In genomic region chr1:219798283-219799030, GRCh38 we compare ENCODE assay signal across 11 cellular contexts.
DNase-seq lines count a peak whose midpoint lies in the region; ATAC-seq and TF ChIP-seq lines count a peak whose summit lies in the region.
"Had no signal": no experiment of that assay in that cellular context is flagged by ENCODE, and none has a peak within 500 bp of the region (broad histone marks: within the 10 kb centered on the region; RNA-seq: fewer than 3 reads in every experiment).

No MANE protein-coding gene starts in this region.

- H3K27me3 ChIP-seq in RWPE2 (ENCODE audit: insufficient read depth, poor library complexity, severe bottlenecking) (no peaks in the 10 kb centered on the region), kidney epithelial cell (ENCODE audit: control insufficient read depth, insufficient read depth, low read length) (no peaks in the 10 kb centered on the region), sigmoid colon (no peaks in the 10 kb centered on the region)
- H3K27me3 ChIP-seq in CD8-positive, alpha-beta T cell (ENCODE audit: insufficient read depth, low read length), result no peaks in the 10 kb centered on the region

- H3K27ac Mint-ChIP-seq in CD8-positive, alpha-beta T cell, result no peak overlapping the region
- H3K27ac Mint-ChIP-seq: endodermal cell had no signal

- peaks cover 10% of the 10 kb centered on the region for H3K27me3 Mint-ChIP-seq in CD8-positive, alpha-beta T cell (ENCODE audit: low read depth)

- H3K9me3 ChIP-seq in RWPE2 (ENCODE audit: severe bottlenecking) (no peaks in the 10 kb centered on the region), sigmoid colon (no peaks in the 10 kb centered on the region)
- H3K9me3 ChIP-seq in CD8-positive, alpha-beta T cell (ENCODE audit: low read length), result no peaks in the 10 kb centered on the region
- H3K9me3 ChIP-seq: thoracic aorta had no signal

- intact Hi-C loops in CD8-positive, alpha-beta T cell (cut with DNase I, micrococcal nuclease), result no loop called here
- intact Hi-C loops in sigmoid colon (cut with DNase I), result no loop called here

- no peak for TF ChIP-seq POLR2A in sigmoid colon (IDR thresholded peaks at IDR 0.05)

- H3K36me3 ChIP-seq in RWPE2 (ENCODE audit: low read depth) (no peaks in the 10 kb centered on the region), kidney epithelial cell (ENCODE audit: control insufficient read depth, insufficient read depth, low read length) (no peaks in the 10 kb centered on the region), sigmoid colon (no peaks in the 10 kb centered on the region)
- no peaks in the 10 kb centered on the region for H3K36me3 ChIP-seq in CD8-positive, alpha-beta T cell (ENCODE audit: insufficient read depth, low read length)
- H3K36me3 ChIP-seq: thoracic aorta had no signal

- no peak for TF ChIP-seq EP300 in sigmoid colon (IDR thresholded peaks at IDR 0.05)

- no peak overlapping the region for H3K4me3 ChIP-seq in RWPE2 (ENCODE audit: severe bottlenecking)
- no peak overlapping the region for H3K4me3 ChIP-seq in kidney epithelial cell (ENCODE audit: low read depth, low read length)
- H3K4me3 ChIP-seq in CD8-positive, alpha-beta T cell (ENCODE audit: low read depth, low read length), result no peak overlapping the region
- no peak overlapping the region for H3K4me3 ChIP-seq in sigmoid colon
- H3K4me3 ChIP-seq: thoracic aorta had no signal

- CTCF ChIA-PET in CD8-positive, alpha-beta T cell (lab: Charles Lee), result no interaction called here

- H3K9me3 Mint-ChIP-seq in CD8-positive, alpha-beta T cell, result no peaks in the 10 kb centered on the region
- H3K9me3 Mint-ChIP-seq: endodermal cell had no signal

- H3K36me3 Mint-ChIP-seq in CD8-positive, alpha-beta T cell, result no peaks in the 10 kb centered on the region

- DNase-seq in RWPE2 (ENCODE audit: low spot score), result no peak
- peak; percentile 31 for DNase-seq in kidney epithelial cell (ENCODE audit: low read depth)
- DNase-seq in DMS 273 (lab: John Stamatoyannopoulos, UW; ENCODE audit: unreplicated experiment), result no peak
- no peak for DNase-seq in CD8-positive, alpha-beta T cell
- no peak for DNase-seq in NCI-H187 (lab: John Stamatoyannopoulos, UW)
- no peak for DNase-seq in sigmoid colon
- DNase-seq: activated T-cell treated with anti-CD3 and anti-CD28 coated beads for 4 hours, endodermal cell had no signal

- WGBS in sigmoid colon, 2 donors, result 68 to 82% methylated on average over 3 of the region's 3 CpGs

- ATAC-seq in GM18502 (IDR thresholded peaks at IDR 0.05; ENCODE audit: poor library complexity, unreplicated experiment) (peak; percentile 50), HG02623 (IDR thresholded peaks at IDR 0.05; ENCODE audit: unreplicated experiment) (peak; percentile 46), RWPE2 (ENCODE audit: low read depth) (peak; percentile 61; the same call in 2 of the 3 replicates)
- no peak for ATAC-seq in CD8-positive, alpha-beta T cell

- POLR2A ChIA-PET in CD8-positive, alpha-beta T cell (lab: Charles Lee), result no interaction called here

- no peak for TF ChIP-seq CTCF in RWPE2 (IDR thresholded peaks at IDR 0.05; ENCODE audit: poor library complexity, severe bottlenecking)
- no peak for TF ChIP-seq CTCF in kidney epithelial cell (IDR thresholded peaks at IDR 0.05; ENCODE audit: insufficient read depth, low read length, poor library complexity, severe bottlenecking)
- no peak for TF ChIP-seq CTCF in CD8-positive, alpha-beta T cell (IDR thresholded peaks at IDR 0.05)
- no peak for TF ChIP-seq CTCF in sigmoid colon (IDR thresholded peaks at IDR 0.05)

- H3K4me3 Mint-ChIP-seq in CD8-positive, alpha-beta T cell, result no peak overlapping the region
- H3K4me3 Mint-ChIP-seq: endodermal cell had no signal

- no peaks in the 10 kb centered on the region for H3K4me1 Mint-ChIP-seq in CD8-positive, alpha-beta T cell (ENCODE audit: low read depth)

- H3K4me1 ChIP-seq in RWPE2 (ENCODE audit: insufficient read depth, poor library complexity, severe bottlenecking) (peaks cover 5% of the 10 kb centered on the region), sigmoid colon (no peaks in the 10 kb centered on the region)
- no peaks in the 10 kb centered on the region for H3K4me1 ChIP-seq in CD8-positive, alpha-beta T cell (ENCODE audit: insufficient read depth, low read length)

- H3K27ac ChIP-seq in RWPE2 (ENCODE audit: poor library complexity, severe bottlenecking) (peak overlapping the region; percentile 45), sigmoid colon (no peak overlapping the region)
- no peak overlapping the region for H3K27ac ChIP-seq in CD8-positive, alpha-beta T cell (ENCODE audit: low read depth, low read length)
- H3K27ac ChIP-seq: thoracic aorta had no signal
